In the genomic region with DNA sequence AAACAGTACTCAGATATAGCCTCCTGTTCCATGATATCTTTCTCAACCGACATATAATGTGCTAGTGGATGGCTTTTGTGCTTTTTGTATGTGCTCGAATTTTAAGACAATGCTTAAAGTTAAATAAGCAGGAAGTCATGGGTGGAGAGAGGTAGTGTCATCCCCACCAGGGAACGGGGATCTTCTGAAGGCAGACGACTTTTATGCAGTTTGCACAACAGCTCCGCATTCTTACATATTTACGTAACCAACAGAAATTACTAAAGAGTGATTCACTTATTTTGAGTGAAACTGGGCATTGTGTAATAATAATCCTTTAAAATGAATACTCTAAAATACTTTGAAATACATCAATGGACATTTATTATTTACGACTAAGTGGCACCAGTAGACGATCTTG, we compare ENCODE assay signal across 11 cellular contexts.
DNase-seq lines count a peak whose midpoint lies in the region; ATAC-seq, FAIRE-seq and TF ChIP-seq lines count a peak whose summit lies in the region.
"Had no signal": no experiment of that assay in that cellular context is flagged by ENCODE, and none has a peak within 500 bp of the region (broad histone marks: within the 10 kb centered on the region; RNA-seq: fewer than 3 reads in every experiment).

No MANE protein-coding gene starts in this region.

- dilution Hi-C loops in keratinocyte (cut with MboI; ENCODE audit: extremely low pct_ligation_motif_present, low sequenced_read_pairs): no loop called here

- H2AFZ ChIP-seq in keratinocyte (ENCODE audit: control insufficient read depth, low read length): no peak overlapping the region

- no peak for ATAC-seq in HG03354 (IDR thresholded peaks at IDR 0.05; ENCODE audit: poor library complexity, severe bottlenecking, unreplicated experiment)
- ATAC-seq in GM21360 (IDR thresholded peaks at IDR 0.05; ENCODE audit: unreplicated experiment): no peak
- ATAC-seq: left lobe of liver had no signal

- POLR2A ChIA-PET in AG04450 (lab: Yijun Ruan, JAX): interaction anchor here (0.8 kb wide), 1 partner anchor 368 kb away, joined by 3 read pairs; no protein-coding TSS in a partner anchor

- peak; percentile 27 for DNase-seq in AG04450 (ENCODE audit: low read depth, low spot score)
- peak; percentile 66 for DNase-seq in MG63
- peak; percentile 1 for DNase-seq in amniotic stem cell (lab: John Stamatoyannopoulos, UW)
- peak; percentile 4 for DNase-seq in keratinocyte (ENCODE audit: low read depth, low spot score)
- no peak for DNase-seq in activated naive CD4-positive, alpha-beta T cell treated with Interleukin-2 at 50 U/mL for 16 hours
- no peak for DNase-seq in NCI-H82 treated with DMSO at 0.1 percent for 48 hours (lab: John Stamatoyannopoulos, UW; ENCODE audit: unreplicated experiment)
- DNase-seq: CD4-positive, CD25-positive, alpha-beta regulatory T cell had no signal

- no peak for FAIRE-seq in keratinocyte (lab: Jason Lieb, UNC)

- H3K4me2 ChIP-seq in keratinocyte (ENCODE audit: control insufficient read depth, extremely low read depth, insufficient read depth, low read depth, low read length): no peak overlapping the region

- no peaks in the 10 kb centered on the region for H3K36me3 ChIP-seq in MG63
- H3K36me3 ChIP-seq in keratinocyte (ENCODE audit: control insufficient read depth in 2 of 2, extremely low read depth in 1 of 2, insufficient read depth in 2 of 2, low read length in 2 of 2): no peaks in the 10 kb centered on the region
- H3K36me3 ChIP-seq: adrenal gland had no signal

- H3K27me3 ChIP-seq in AG04450 (ENCODE audit: control insufficient read depth, insufficient read depth, low read length): no peaks in the 10 kb centered on the region
- H3K27me3 ChIP-seq in MG63: no peaks in the 10 kb centered on the region
- H3K27me3 ChIP-seq in keratinocyte (ENCODE audit: control insufficient read depth, extremely low read depth, insufficient read depth, low read length): no peaks in the 10 kb centered on the region
- H3K27me3 ChIP-seq: adrenal gland had no signal

- no peaks in the 10 kb centered on the region for H3K9me3 ChIP-seq in AG04450 (ENCODE audit: control insufficient read depth, insufficient read depth, low read length)
- H3K9me3 ChIP-seq in MG63: no peaks in the 10 kb centered on the region
- H3K9me3 ChIP-seq in keratinocyte (ENCODE audit: control insufficient read depth, low read depth, low read length): no peaks in the 10 kb centered on the region
- H3K9me3 ChIP-seq: adrenal gland had no signal

- H3K79me2 ChIP-seq in keratinocyte (ENCODE audit: control insufficient read depth, insufficient read depth, low read length): no peaks in the 10 kb centered on the region

- H3K27ac ChIP-seq in AG04450 (ENCODE audit: low read depth, low read length): no peak overlapping the region
- H3K27ac ChIP-seq in keratinocyte (ENCODE audit: control insufficient read depth, insufficient read depth, low read length): peak overlapping the region; percentile 22
- H3K27ac ChIP-seq: adrenal gland had no signal

- CTCF ChIA-PET in AG04450 (lab: Charles Lee): no interaction called here

- no peak overlapping the region for H3K4me3 ChIP-seq in AG04450 (ENCODE audit: low read depth, low read length)
- H3K4me3 ChIP-seq in MG63: no peak overlapping the region
- no peak overlapping the region for H3K4me3 ChIP-seq in keratinocyte (ENCODE audit: control insufficient read depth in 2 of 3, extremely low read depth in 1 of 3, insufficient read depth in 2 of 3, low read depth in 1 of 3, low read length in 3 of 3)
- H3K4me3 ChIP-seq: adrenal gland had no signal

- no peak for TF ChIP-seq CTCF in AG04450 (IDR thresholded peaks at IDR 0.05; ENCODE audit: low read depth, low read length)
- no peak for TF ChIP-seq CTCF in keratinocyte (optimal IDR thresholded peaks at IDR 0.05 in 1 of 3, IDR thresholded peaks at IDR 0.05 in 1 of 3, conservative IDR thresholded peaks at IDR 0.05 in 1 of 3; ENCODE audit: extremely low read depth in 1 of 3, insufficient read depth in 2 of 3, low read length in 3 of 3)

- H3K9ac ChIP-seq in keratinocyte (ENCODE audit: control insufficient read depth, extremely low read depth, insufficient read depth, low read length): no peak overlapping the region

- no peaks in the 10 kb centered on the region for H3K4me1 ChIP-seq in keratinocyte (ENCODE audit: control insufficient read depth, extremely low read depth, insufficient read depth, low read length)
- H3K4me1 ChIP-seq: adrenal gland had no signal

- H4K20me1 ChIP-seq in keratinocyte (ENCODE audit: control insufficient read depth, extremely low read depth, insufficient read depth, low read length): no peaks in the 10 kb centered on the region

- H3K9me1 ChIP-seq in keratinocyte (ENCODE audit: control insufficient read depth, extremely low read depth, insufficient read depth, low read length): no peaks in the 10 kb centered on the region

Comparison
In these comparisons a context has a peak if more than half of its experiments do, and no peak if none do; other contexts are left out.
1. DNase-seq: peak in AG04450 (single experiment), MG63 (single experiment), amniotic stem cell (single experiment) and keratinocyte (single experiment); none in activated naive CD4-positive, alpha-beta T cell treated with Interleukin-2 at 50 U/mL for 16 hours (single experiment) and NCI-H82 treated with DMSO at 0.1 percent for 48 hours (single experiment).